Comparison of ENCODE assay signal across 20 cellular contexts in genomic region chr6:41957117-41957516, GRCh38. TPM values are rescaled to one million over a fixed set of nuclear protein-coding genes. Genes with fewer than 3 reads are reported as not detected.
DNase-seq lines count a peak whose midpoint lies in the region; ATAC-seq, FAIRE-seq and TF ChIP-seq lines count a peak whose summit lies in the region.
"Had no signal": no experiment of that assay in that cellular context is flagged by ENCODE, and none has a peak within 500 bp of the region (broad histone marks: within the 10 kb centered on the region; RNA-seq: fewer than 3 reads in every experiment).

No MANE protein-coding gene starts in this region.

- no peak overlapping the region for H2BK120ac ChIP-seq in H1 (replicated peaks; ENCODE audit: low read depth, low read length)

- peaks cover 59% of the 10 kb centered on the region for H3K36me3 Mint-ChIP-seq in CD8-positive, alpha-beta T cell
- H3K36me3 Mint-ChIP-seq in activated CD4-positive, alpha-beta memory T cell treated with anti-CD3 and anti-CD28 coated beads for 36 hours: peaks cover 26% of the 10 kb centered on the region
- H3K36me3 Mint-ChIP-seq in glutamatergic neuron (ENCODE audit: unreplicated experiment): no peaks in the 10 kb centered on the region

- 0 out of 2 replicates have a peak, but pooled peaks cover 3% of the 10 kb centered on the region for H3K23me2 ChIP-seq in H1 (ENCODE audit: low read depth, low read length)

- H2BK20ac ChIP-seq in H1 (ENCODE audit: low read length): no peak overlapping the region

- H3K4me3 ChIP-seq in A549 (no peak overlapping the region), H1 (ENCODE audit: extremely low read depth in 1 of 4, insufficient read depth in 2 of 4, low read depth in 3 of 4, low read length in 4 of 4) (no peak overlapping the region), SJCRH30 (no peak overlapping the region)
- H3K4me3 ChIP-seq in CD8-positive, alpha-beta T cell (ENCODE audit: low read depth, low read length): no peak overlapping the region
- H3K4me3 ChIP-seq: colonic mucosa, lower lobe of right lung, skin epidermis, thoracic aorta had no signal

- no peak overlapping the region for H3K4ac ChIP-seq in H1 (replicated peaks; ENCODE audit: insufficient read length, low read depth, low read length)

- no peak for TF ChIP-seq CTCF in A549 (IDR thresholded peaks at IDR 0.05)
- no peak for TF ChIP-seq CTCF in CD8-positive, alpha-beta T cell (IDR thresholded peaks at IDR 0.05)
- no peak for TF ChIP-seq CTCF in H1 (IDR thresholded peaks at IDR 0.05; ENCODE audit: control extremely low read depth in 1 of 3, insufficient read depth in 1 of 3, low read depth in 1 of 3, low read length in 3 of 3)
- TF ChIP-seq CTCF in glutamatergic neuron (IDR thresholded peaks at IDR 0.05; ENCODE audit: partially characterized antibody, unreplicated experiment): no peak

- peak overlapping the region; percentile 29 to 95; a peak in 4 of 6 replicates for H3K27ac ChIP-seq in A549
- no peak overlapping the region for H3K27ac ChIP-seq in CD8-positive, alpha-beta T cell (ENCODE audit: low read depth, low read length)
- H3K27ac ChIP-seq in H1 (ENCODE audit: low read depth, low read length): no peak overlapping the region
- no peak overlapping the region for H3K27ac ChIP-seq in SJCRH30
- H3K27ac ChIP-seq: colonic mucosa, lower lobe of right lung, skin epidermis, thoracic aorta had no signal

- H3K4me2 ChIP-seq in A549 (no peak overlapping the region), H1 (ENCODE audit: insufficient read depth in 1 of 2, low read depth in 2 of 2, low read length in 2 of 2) (no peak overlapping the region)

- H3K4me1 Mint-ChIP-seq in CD8-positive, alpha-beta T cell (ENCODE audit: low read depth): peaks cover 71% of the 10 kb centered on the region
- H3K4me1 Mint-ChIP-seq in activated CD4-positive, alpha-beta memory T cell treated with anti-CD3 and anti-CD28 coated beads for 36 hours (ENCODE audit: low read depth): peaks cover 73% of the 10 kb centered on the region
- H3K4me1 Mint-ChIP-seq in glutamatergic neuron (ENCODE audit: low read depth, unreplicated experiment): peaks cover 4% of the 10 kb centered on the region

- no peak overlapping the region for H2BK15ac ChIP-seq in H1 (ENCODE audit: low read length)

- WGBS in A549 (ENCODE audit: missing lambda C conversion rate): 69% methylated on average over 4 of the region's 4 CpGs
- WGBS in H1 (ENCODE audit: extremely low coverage in 1 of 2, insufficient coverage in 1 of 2, insufficient read length in 1 of 2, insufficient replicate concordance in 2 of 2, low coverage in 1 of 2, low lambda C conversion rate in 2 of 2, missing lambda C conversion rate in 1 of 2), 2 experiments: 82% methylated on average over 4 of the region's 4 CpGs; no CpG with 5 or more reads in 1 of the 2 experiments

- no peaks in the 10 kb centered on the region for H3K79me2 ChIP-seq in H1 (ENCODE audit: control insufficient read depth in 1 of 2, insufficient read depth in 2 of 2, low read length in 2 of 2)

- intact Hi-C loops in CD8-positive, alpha-beta T cell (cut with DNase I, micrococcal nuclease): no loop called here
- intact Hi-C loops in activated CD4-positive, alpha-beta memory T cell treated with anti-CD3 and anti-CD28 coated beads for 36 hours (cut with micrococcal nuclease): no loop called here

- ATAC-seq in A549 (no peak), HG02623 (IDR thresholded peaks at IDR 0.05; ENCODE audit: unreplicated experiment) (no peak)
- no peak for ATAC-seq in CD8-positive, alpha-beta T cell
- ATAC-seq: lower lobe of right lung had no signal

- DNase-seq in A549 (ENCODE audit: low read depth in 1 of 2, low spot score in 1 of 2) (no peak), H1 (ENCODE audit: low read depth in 1 of 2, low spot score in 2 of 2) (no peak), HT-29 (ENCODE audit: low spot score) (no peak), glutamatergic neuron (no peak), SJCRH30 (no peak)
- no peak for DNase-seq in CD8-positive, alpha-beta T cell
- DNase-seq in activated CD4-positive, alpha-beta memory T cell treated with anti-CD3 and anti-CD28 coated beads for 36 hours: no peak
- DNase-seq: amygdala; CD8-positive, alpha-beta memory T cell; colonic mucosa; lower lobe of right lung; NCI-H187; NCI-H82; nucleus accumbens; stimulated activated CD4-positive, alpha-beta T cell treated with anti-CD3 and anti-CD28 coated beads, Interleukin-1b, Interleukin-23, amount 100 ng/mL, for 48 hours had no signal

- H3K27me3 ChIP-seq in CD8-positive, alpha-beta T cell (ENCODE audit: insufficient read depth, low read length): no peaks in the 10 kb centered on the region
- no peaks in the 10 kb centered on the region; a peak in 2 of 7 replicates for H3K27me3 ChIP-seq in H1 (replicated peaks in 1 of 4; ENCODE audit: control insufficient read depth in 3 of 4, extremely low read depth in 1 of 4, insufficient read depth in 3 of 4, low read length in 3 of 4)
- H3K27me3 ChIP-seq in SJCRH30: no peaks in the 10 kb centered on the region
- H3K27me3 ChIP-seq: colonic mucosa had no signal

- H4K20me1 ChIP-seq in H1 (replicated peaks in 1 of 2; ENCODE audit: control insufficient read depth in 1 of 2, insufficient read depth in 2 of 2, low read length in 2 of 2): no peaks in the 10 kb centered on the region

- 0 out of 2 replicates have a peak overlapping the region, but pooled peaks have one; percentile 29 for H2AFZ ChIP-seq in H1 (ENCODE audit: low read length)

- TF ChIP-seq RAD21 in A549 (conservative IDR thresholded peaks at IDR 0.05 in 1 of 2, IDR thresholded peaks at IDR 0.05 in 1 of 2) (no peak), H1 (IDR thresholded peaks at IDR 0.05 in 1 of 2, conservative IDR thresholded peaks at IDR 0.05 in 1 of 2; ENCODE audit: low read depth in 2 of 2, low read length in 2 of 2) (no peak)

- no peak overlapping the region for H2AK5ac ChIP-seq in H1 (ENCODE audit: low read depth, low read length)

- no peaks in the 10 kb centered on the region for H3K9me3 ChIP-seq in A549
- H3K9me3 ChIP-seq in CD8-positive, alpha-beta T cell (ENCODE audit: low read length): no peaks in the 10 kb centered on the region
- no peaks in the 10 kb centered on the region for H3K9me3 ChIP-seq in H1 (ENCODE audit: insufficient read depth in 2 of 2, low read depth in 1 of 2, low read length in 1 of 2)
- H3K9me3 ChIP-seq in SJCRH30 (replicated peaks): no peaks in the 10 kb centered on the region
- H3K9me3 ChIP-seq: colonic mucosa, lower lobe of right lung, thoracic aorta had no signal

- POLR2A ChIA-PET in A549 (lab: Yijun Ruan, JAX): interaction anchor here (0.6 kb wide), 1 partner anchor 129 kb away, joined by 3 read pairs; no protein-coding TSS in a partner anchor
- POLR2A ChIA-PET in CD8-positive, alpha-beta T cell (lab: Charles Lee): no interaction called here
- POLR2A ChIA-PET in activated CD4-positive, alpha-beta memory T cell treated with anti-CD3 and anti-CD28 coated beads for 36 hours (lab: Charles Lee): interaction anchor here (1.5 kb wide), 1 partner anchor 15 kb away, joined by 4 read pairs; the partner anchor contains the start of gene CCND3
- POLR2A ChIA-PET in H1 (lab: Charles Lee; ENCODE audit: partially characterized antibody): no interaction called here

- H3K27me3 Mint-ChIP-seq in CD8-positive, alpha-beta T cell (ENCODE audit: low read depth): no peaks in the 10 kb centered on the region
- no peaks in the 10 kb centered on the region for H3K27me3 Mint-ChIP-seq in activated CD4-positive, alpha-beta memory T cell treated with anti-CD3 and anti-CD28 coated beads for 36 hours
- H3K27me3 Mint-ChIP-seq in glutamatergic neuron (ENCODE audit: unreplicated experiment): no peaks in the 10 kb centered on the region

- H3K4me3 Mint-ChIP-seq in CD8-positive, alpha-beta T cell: no peak overlapping the region
- H3K4me3 Mint-ChIP-seq in activated CD4-positive, alpha-beta memory T cell treated with anti-CD3 and anti-CD28 coated beads for 36 hours: no peak overlapping the region
- H3K4me3 Mint-ChIP-seq in glutamatergic neuron (ENCODE audit: unreplicated experiment): no peak overlapping the region
- H3K4me3 Mint-ChIP-seq: CD8-positive, alpha-beta memory T cell had no signal

- no peak overlapping the region for H4K8ac ChIP-seq in H1 (ENCODE audit: extremely low read depth, insufficient read depth, low read length)

- H4K91ac ChIP-seq in H1 (replicated peaks; ENCODE audit: insufficient read length, low read length): no peak overlapping the region

- no peak overlapping the region for H4K5ac ChIP-seq in H1 (ENCODE audit: insufficient read length, low read depth, low read length)

- H2BK12ac ChIP-seq in H1 (ENCODE audit: low read depth, low read length): no peak overlapping the region

- H3K4me1 ChIP-seq in A549 (peaks cover 43% of the 10 kb centered on the region), H1 (replicated peaks in 1 of 4; ENCODE audit: control insufficient read depth in 3 of 4, insufficient read depth in 4 of 4, low read length in 3 of 4) (no peaks in the 10 kb centered on the region), SJCRH30 (no peaks in the 10 kb centered on the region)
- H3K4me1 ChIP-seq in CD8-positive, alpha-beta T cell (ENCODE audit: insufficient read depth, low read length): peaks cover 38% of the 10 kb centered on the region
- H3K4me1 ChIP-seq: colonic mucosa had no signal

- peaks cover 16% of the 10 kb centered on the region for H3K36me3 ChIP-seq in CD8-positive, alpha-beta T cell (ENCODE audit: insufficient read depth, low read length)
- H3K36me3 ChIP-seq in H1 (ENCODE audit: control insufficient read depth in 2 of 4, insufficient read depth in 4 of 4, low read length in 3 of 4) (no peaks in the 10 kb centered on the region), SJCRH30 (no peaks in the 10 kb centered on the region)
- H3K36me3 ChIP-seq: colonic mucosa, lower lobe of right lung, thoracic aorta had no signal

- no peak for TF ChIP-seq POLR2A in A549 (IDR thresholded peaks at IDR 0.05; ENCODE audit: low read length)
- TF ChIP-seq POLR2A in H1 (IDR thresholded peaks at IDR 0.05; ENCODE audit: control extremely low read depth in 1 of 2, low read depth in 2 of 2, low read length in 2 of 2): no peak

- H3K9me3 Mint-ChIP-seq in CD8-positive, alpha-beta T cell: no peaks in the 10 kb centered on the region
- peaks cover 8% of the 10 kb centered on the region for H3K9me3 Mint-ChIP-seq in activated CD4-positive, alpha-beta memory T cell treated with anti-CD3 and anti-CD28 coated beads for 36 hours
- H3K9me3 Mint-ChIP-seq in glutamatergic neuron (ENCODE audit: unreplicated experiment): peaks cover 13% of the 10 kb centered on the region
- H3K9me3 Mint-ChIP-seq: CD8-positive, alpha-beta memory T cell had no signal

- H3K9ac ChIP-seq in H1 (replicated peaks in 1 of 4; ENCODE audit: extremely low read depth in 1 of 4, low read depth in 3 of 4, low read length in 3 of 4): no peak overlapping the region

- FAIRE-seq in A549 (lab: Jason Lieb, UNC): no peak
- no peak for FAIRE-seq in H1 (lab: Jason Lieb, UNC)
- FAIRE-seq: bronchial epithelial cell, HTR-8/SVneo had no signal

- TF ChIP-seq EP300 in A549 (IDR thresholded peaks at IDR 0.05) (no peak), H1 (IDR thresholded peaks at IDR 0.05; ENCODE audit: borderline replicate concordance in 1 of 2, low read depth in 2 of 2, low read length in 2 of 2) (no peak)

- H3K56ac ChIP-seq in H1 (replicated peaks; ENCODE audit: insufficient read length, low read depth, low read length): no peak overlapping the region

- no peak overlapping the region for H2BK5ac ChIP-seq in H1 (ENCODE audit: low read depth, low read length)

- no peak overlapping the region for H3K23ac ChIP-seq in H1 (ENCODE audit: insufficient read length)

- no peak overlapping the region for H3K18ac ChIP-seq in H1 (ENCODE audit: extremely low read depth, low read length)

- H3K14ac ChIP-seq in H1 (ENCODE audit: insufficient read length): no peak overlapping the region

- CTCF ChIA-PET in A549 (lab: Yijun Ruan, JAX) (no interaction called here), H1 (lab: Charles Lee; ENCODE audit: partially characterized antibody) (no interaction called here)
- CTCF ChIA-PET in CD8-positive, alpha-beta T cell (lab: Charles Lee): interaction anchor here (1.2 kb wide), 1 partner anchor 17 kb away, joined by 4 read pairs; no protein-coding TSS in a partner anchor
- CTCF ChIA-PET in activated CD4-positive, alpha-beta memory T cell treated with anti-CD3 and anti-CD28 coated beads for 36 hours (lab: Charles Lee): no interaction called here

- H3K27ac Mint-ChIP-seq in CD8-positive, alpha-beta T cell: peak overlapping the region; percentile 83
- peak overlapping the region; percentile 97 for H3K27ac Mint-ChIP-seq in activated CD4-positive, alpha-beta memory T cell treated with anti-CD3 and anti-CD28 coated beads for 36 hours
- H3K27ac Mint-ChIP-seq in glutamatergic neuron (ENCODE audit: unreplicated experiment): no peak overlapping the region

- H3K79me1 ChIP-seq in H1 (ENCODE audit: low read depth, low read length): no peaks in the 10 kb centered on the region

RNA-seq across cellular contexts. Expression of gene CCND3, which starts 15.5 kb away (rescaled TPM):
- polyA plus RNA-seq in A549 (2011; rRNA removed) (112 TPM in 2 replicates), A549 (2017; fragmentation: RNase III; extraction: RNeasy Plus Mini Kit Qiagen cat#74134 plus additional on column Dnase treatment) (213 to 228 TPM (median 215 TPM) in 3 replicates), H1 (2011; rRNA removed) (30.6 and 42.3 TPM in 2 replicates)
- 233 and 294 TPM in 2 replicates for polyA plus RNA-seq in A549 (2012; cell fraction: cytosol; rRNA removed)
- 237 and 312 TPM in 2 replicates for polyA plus RNA-seq in A549 (2012; cell fraction: nucleus; rRNA removed)
- 107 and 161 TPM in 2 replicates for polyA minus RNA-seq in A549 (2011; rRNA and poly(A)+ RNA removed)
- 100 to 1,000 TPM; 129 to 135 TPM for total RNA-seq in CD8-positive, alpha-beta T cell
- total RNA-seq in activated CD4-positive, alpha-beta memory T cell treated with anti-CD3 and anti-CD28 coated beads for 36 hours: 100 to 1,000 TPM; 570 to 573 TPM
- total RNA-seq in H1 (2021; fragmentation: NEBNext Ultra II Directional; extraction: Animal tissue kit (Norgen Biotek cat#: 25700)): 28.4 and 32.9 TPM in 2 replicates
- polyA plus RNA-seq in H1 (2011; cell fraction: cytosol; rRNA removed): 27.6 TPM
- polyA plus RNA-seq in H1 (2011; cell fraction: nucleus; rRNA removed): 37.6 TPM
- polyA plus RNA-seq in H1 (2012, experiment 1 of 2): 21.0 to 25.7 TPM (median 25.5 TPM) in 4 replicates
- polyA plus RNA-seq in H1 (2012, experiment 2 of 2): 32.3 TPM
- 19.1 TPM for polyA plus RNA-seq in H1 (2013, experiment 1 of 2)
- 17.0 TPM for polyA plus RNA-seq in H1 (2013, experiment 2 of 2)
- polyA minus RNA-seq in H1 (2011; rRNA and poly(A)+ RNA removed): 14.9 and 20.3 TPM in 2 replicates
- 15.9 TPM for polyA minus RNA-seq in H1 (2011; cell fraction: cytosol; rRNA and poly(A)+ RNA removed)
- 17.5 TPM for polyA minus RNA-seq in H1 (2011; cell fraction: nucleus; rRNA and poly(A)+ RNA removed)
- total RNA-seq in HT-29 (2014; rRNA removed; shearing (Covaris generic)): 70.5 and 79.7 TPM in 2 replicates
- 27.1 TPM for total RNA-seq in glutamatergic neuron (ENCODE audit: unreplicated experiment)
- total RNA-seq in SJCRH30 (2014; rRNA removed; shearing (Covaris generic)): 150 and 159 TPM in 2 replicates

RNA-seq across cellular contexts. Expression of gene BYSL, which starts 35.8 kb away (rescaled TPM):
- 28.8 and 38.7 TPM in 2 replicates for polyA plus RNA-seq in A549 (2011; rRNA removed)
- 51.6 and 57.2 TPM in 2 replicates for polyA plus RNA-seq in A549 (2012; cell fraction: cytosol; rRNA removed)
- polyA plus RNA-seq in A549 (2012; cell fraction: nucleus; rRNA removed): 60.1 and 67.8 TPM in 2 replicates
- 60.9 to 66.9 TPM (median 61.8 TPM) in 3 replicates for polyA plus RNA-seq in A549 (2017; fragmentation: RNase III; extraction: RNeasy Plus Mini Kit Qiagen cat#74134 plus additional on column Dnase treatment)
- polyA minus RNA-seq in A549 (2011; rRNA and poly(A)+ RNA removed): 40.0 and 41.5 TPM in 2 replicates
- 1 to 10 TPM; 3.2 to 6.2 TPM for total RNA-seq in CD8-positive, alpha-beta T cell
- total RNA-seq in activated CD4-positive, alpha-beta memory T cell treated with anti-CD3 and anti-CD28 coated beads for 36 hours: 10 to 100 TPM; 46.6 to 51.0 TPM
- 43.9 and 49.2 TPM in 2 replicates for total RNA-seq in H1 (2021; fragmentation: NEBNext Ultra II Directional; extraction: Animal tissue kit (Norgen Biotek cat#: 25700))
- 37.3 and 42.8 TPM in 2 replicates for polyA plus RNA-seq in H1 (2011; rRNA removed)
- polyA plus RNA-seq in H1 (2011; cell fraction: cytosol; rRNA removed): 43.0 TPM
- 67.7 TPM for polyA plus RNA-seq in H1 (2011; cell fraction: nucleus; rRNA removed)
- 38.5 to 46.6 TPM (median 45.2 TPM) in 4 replicates for polyA plus RNA-seq in H1 (2012, experiment 1 of 2)
- 50.3 TPM for polyA plus RNA-seq in H1 (2012, experiment 2 of 2)
- polyA plus RNA-seq in H1 (2013, experiment 1 of 2): 24.2 TPM
- 23.7 TPM for polyA plus RNA-seq in H1 (2013, experiment 2 of 2)
- 44.1 and 47.7 TPM in 2 replicates for polyA minus RNA-seq in H1 (2011; rRNA and poly(A)+ RNA removed)
- polyA minus RNA-seq in H1 (2011; cell fraction: cytosol; rRNA and poly(A)+ RNA removed): 27.4 TPM
- polyA minus RNA-seq in H1 (2011; cell fraction: nucleus; rRNA and poly(A)+ RNA removed): 30.1 TPM
- 40.7 and 53.9 TPM in 2 replicates for total RNA-seq in HT-29 (2014; rRNA removed; shearing (Covaris generic))
- total RNA-seq in glutamatergic neuron (ENCODE audit: unreplicated experiment): 36.2 TPM
- total RNA-seq in SJCRH30 (2014; rRNA removed; shearing (Covaris generic)): 32.3 and 36.9 TPM in 2 replicates

RNA-seq across cellular contexts. Expression of gene MED20, which starts 36.2 kb away (rescaled TPM):
- polyA plus RNA-seq in A549 (2011; rRNA removed) (29.3 and 32.9 TPM in 2 replicates), A549 (2017; fragmentation: RNase III; extraction: RNeasy Plus Mini Kit Qiagen cat#74134 plus additional on column Dnase treatment) (18.4 to 21.0 TPM (median 19.0 TPM) in 3 replicates), H1 (2011; rRNA removed) (46.6 and 51.8 TPM in 2 replicates)
- polyA plus RNA-seq in A549 (2012; cell fraction: cytosol; rRNA removed): 17.7 and 19.1 TPM in 2 replicates
- polyA plus RNA-seq in A549 (2012; cell fraction: nucleus; rRNA removed): 15.8 and 17.8 TPM in 2 replicates
- polyA minus RNA-seq in A549 (2011; rRNA and poly(A)+ RNA removed): 34.0 and 36.5 TPM in 2 replicates
- 1 to 10 TPM; 1.8 TPM for total RNA-seq in CD8-positive, alpha-beta T cell
- 10 to 100 TPM; 18.2 to 18.3 TPM for total RNA-seq in activated CD4-positive, alpha-beta memory T cell treated with anti-CD3 and anti-CD28 coated beads for 36 hours
- total RNA-seq in H1 (2021; fragmentation: NEBNext Ultra II Directional; extraction: Animal tissue kit (Norgen Biotek cat#: 25700)): 38.7 and 42.9 TPM in 2 replicates
- 50.1 TPM for polyA plus RNA-seq in H1 (2011; cell fraction: cytosol; rRNA removed)
- polyA plus RNA-seq in H1 (2011; cell fraction: nucleus; rRNA removed): 39.8 TPM
- polyA plus RNA-seq in H1 (2012, experiment 1 of 2): 30.8 to 38.3 TPM (median 36.3 TPM) in 4 replicates
- 6.6 TPM for polyA plus RNA-seq in H1 (2012, experiment 2 of 2)
- polyA plus RNA-seq in H1 (2013, experiment 1 of 2): 20.7 TPM
- 21.7 TPM for polyA plus RNA-seq in H1 (2013, experiment 2 of 2)
- 55.4 and 56.5 TPM in 2 replicates for polyA minus RNA-seq in H1 (2011; rRNA and poly(A)+ RNA removed)
- polyA minus RNA-seq in H1 (2011; cell fraction: cytosol; rRNA and poly(A)+ RNA removed): 23.5 TPM
- polyA minus RNA-seq in H1 (2011; cell fraction: nucleus; rRNA and poly(A)+ RNA removed): 24.5 TPM
- total RNA-seq in HT-29 (2014; rRNA removed; shearing (Covaris generic)): 18.3 and 25.4 TPM in 2 replicates
- total RNA-seq in glutamatergic neuron (ENCODE audit: unreplicated experiment): 30.9 TPM
- 33.4 and 34.8 TPM in 2 replicates for total RNA-seq in SJCRH30 (2014; rRNA removed; shearing (Covaris generic))

Comparison
In these comparisons a context has a peak if more than half of its experiments do, and no peak if none do; other contexts are left out.
1. H3K27ac ChIP-seq: peak in A549 (2 of 2); none in CD8-positive, alpha-beta T cell (single experiment), H1 (single experiment) and SJCRH30 (single experiment).
2. POLR2A ChIA-PET loops: an anchor here in A549 (0.6 kb wide) and activated CD4-positive, alpha-beta memory T cell treated with anti-CD3 and anti-CD28 coated beads for 36 hours (1.5 kb wide); none called in CD8-positive, alpha-beta T cell and H1.